12 cellular contexts compared by ENCODE assay signal in genomic region chr10:88428442-88428841, GRCh38.
DNase-seq lines count a peak whose midpoint lies in the region; ATAC-seq lines count a peak whose summit lies in the region.
"Had no signal": no experiment of that assay in that cellular context is flagged by ENCODE, and none has a peak within 500 bp of the region (broad histone marks: within the 10 kb centered on the region; RNA-seq: fewer than 3 reads in every experiment).

No MANE protein-coding gene starts in this region.

- DNase-seq in AG08395 (ENCODE audit: low spot score) (peak; percentile 42), HT-29 (ENCODE audit: low spot score) (peak; percentile 46), SW480 (ENCODE audit: low spot score) (peak; percentile 89), left cardiac atrium (no peak), NCI-H526 treated with DMSO at 0.1 percent for 48 hours (lab: John Stamatoyannopoulos, UW) (no peak), cerebellar nuclear complex (lab: John Stamatoyannopoulos, UW) (no peak)
- DNase-seq in NK-92 treated with Interleukin-12 subunit alpha and Interleukin-12 subunit beta, amount 100 ng/mL, for 24 hours (lab: John Stamatoyannopoulos, UW): no peak
- DNase-seq: activated T-cell treated with anti-CD3 and anti-CD28 coated beads, Interleukin-2, amount 50 U/mL, for 4 hours; hippocampal formation; stimulated activated CD4-positive, alpha-beta T cell treated with anti-CD3 and anti-CD28 coated beads, Interleukin-12 subunit alpha, Interleukin-12 subunit beta, amount 100 ng/mL, for 4 hours had no signal

- intact Hi-C loops in left cardiac atrium (cut with DNase I): no loop called here

- ATAC-seq in left cardiac atrium (peak; percentile 57 to 75), HG02759 (IDR thresholded peaks at IDR 0.05; ENCODE audit: unreplicated experiment) (no peak)
- ATAC-seq: activated T-cell treated with anti-CD3 and anti-CD28 coated beads, Interleukin-2, amount 50 U/mL, for 4 hours; WTC11 had no signal

Comparison
In these comparisons a context has a peak if more than half of its experiments do, and no peak if none do; other contexts are left out.
1. DNase-seq: peak in AG08395 (single experiment), HT-29 (single experiment) and SW480 (single experiment); none in left cardiac atrium (single experiment), NCI-H526 treated with DMSO at 0.1 percent for 48 hours (single experiment), NK-92 treated with Interleukin-12 subunit alpha and Interleukin-12 subunit beta, amount 100 ng/mL, for 24 hours (single experiment) and cerebellar nuclear complex (0 of 2).